In the genomic region with DNA sequence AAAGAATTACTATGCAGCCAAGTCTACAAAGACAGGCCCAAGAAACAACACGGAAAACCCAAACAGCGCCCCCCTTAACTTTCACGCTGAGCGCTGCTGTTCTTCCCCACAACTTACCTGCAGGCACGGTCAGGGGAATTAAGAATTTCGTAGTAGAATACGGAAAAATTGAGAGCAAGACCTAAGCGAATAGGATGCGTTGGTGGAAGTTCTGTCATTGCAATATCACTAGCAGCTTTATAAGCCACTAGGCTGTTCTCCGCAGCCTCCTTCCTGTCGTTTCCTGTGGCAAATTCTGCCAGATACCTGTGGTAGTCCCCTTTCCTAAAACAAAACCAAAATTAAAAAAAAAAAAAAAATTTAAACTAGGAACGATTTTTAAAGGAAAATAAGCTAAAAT, we compare ENCODE assay signal across 9 cellular contexts. TPM values are rescaled to one million over a fixed set of nuclear protein-coding genes. Genes with fewer than 3 reads are reported as not detected.
A peak's percentile ranks its signal among the peaks of the same experiment; 100 is the strongest.
DNase-seq lines count a peak whose midpoint lies in the region; ATAC-seq and TF ChIP-seq lines count a peak whose summit lies in the region.
"Had no signal": no experiment of that assay in that cellular context is flagged by ENCODE, and none has a peak within 500 bp of the region (broad histone marks: within the 10 kb centered on the region; RNA-seq: fewer than 3 reads in every experiment).

No MANE protein-coding gene starts in this region.

- TF ChIP-seq CTCF in MCF 10A (IDR thresholded peaks at IDR 0.05; ENCODE audit: unreplicated experiment) (no peak), breast epithelium (IDR thresholded peaks at IDR 0.05) (no peak)

- H3K4me3 Mint-ChIP-seq in MCF 10A (ENCODE audit: unreplicated experiment) (no peak overlapping the region), immature natural killer cell (peak overlapping the region; percentile 38 to 69 (median 62))
- peak overlapping the region; percentile 59 for H3K4me3 Mint-ChIP-seq in activated CD8-positive, alpha-beta T cell treated with anti-CD3 and anti-CD28 coated beads, Interleukin-2, amount 10 ng/mL, durations not matched to agents 7 days and 5 days

- H3K9me3 ChIP-seq in breast epithelium (no peaks in the 10 kb centered on the region), thymus (ENCODE audit: control insufficient read depth) (no peaks in the 10 kb centered on the region)

- 51% methylated on average over 12 of the region's 12 CpGs for WGBS in thymus

- H3K27ac Mint-ChIP-seq in MCF 10A (ENCODE audit: low read depth, unreplicated experiment) (no peak overlapping the region), immature natural killer cell (peak overlapping the region; percentile 52 to 91 (median 74))
- H3K27ac Mint-ChIP-seq in activated CD8-positive, alpha-beta T cell treated with anti-CD3 and anti-CD28 coated beads, Interleukin-2, amount 10 ng/mL, durations not matched to agents 7 days and 5 days: peak overlapping the region; percentile 86

- H3K9me3 Mint-ChIP-seq in MCF 10A (ENCODE audit: unreplicated experiment) (no peaks in the 10 kb centered on the region), immature natural killer cell (no peaks in the 10 kb centered on the region)
- no peaks in the 10 kb centered on the region for H3K9me3 Mint-ChIP-seq in activated CD8-positive, alpha-beta T cell treated with anti-CD3 and anti-CD28 coated beads, Interleukin-2, amount 10 ng/mL, durations not matched to agents 7 days and 5 days (ENCODE audit: insufficient read depth)

- H3K36me3 ChIP-seq in breast epithelium: no peaks in the 10 kb centered on the region
- peaks cover 34% of the 10 kb centered on the region for H3K36me3 ChIP-seq in thymus (ENCODE audit: control insufficient read depth, insufficient read depth)

- H3K27me3 ChIP-seq in breast epithelium (no peaks in the 10 kb centered on the region), thymus (ENCODE audit: control insufficient read depth, insufficient read depth) (no peaks in the 10 kb centered on the region)

- no peak for TF ChIP-seq POLR2A in breast epithelium (IDR thresholded peaks at IDR 0.05)

- peaks cover 89% of the 10 kb centered on the region for H3K36me3 Mint-ChIP-seq in MCF 10A (ENCODE audit: insufficient read depth, unreplicated experiment)
- peaks cover 46% of the 10 kb centered on the region for H3K36me3 Mint-ChIP-seq in activated CD8-positive, alpha-beta T cell treated with anti-CD3 and anti-CD28 coated beads, Interleukin-2, amount 10 ng/mL, durations not matched to agents 7 days and 5 days (ENCODE audit: low read depth)
- peaks cover 4 to 20% (median 13%) of the 10 kb centered on the region in 3 donors for H3K36me3 Mint-ChIP-seq in immature natural killer cell

- H3K27me3 Mint-ChIP-seq in MCF 10A (ENCODE audit: insufficient read depth, unreplicated experiment) (no peaks in the 10 kb centered on the region), immature natural killer cell (ENCODE audit: low read depth in 3 of 3) (peaks cover 0 to 10% (median 5%) of the 10 kb centered on the region in 3 donors)
- no peaks in the 10 kb centered on the region for H3K27me3 Mint-ChIP-seq in activated CD8-positive, alpha-beta T cell treated with anti-CD3 and anti-CD28 coated beads, Interleukin-2, amount 10 ng/mL, durations not matched to agents 7 days and 5 days (ENCODE audit: low read depth)

- no peak overlapping the region for H3K4me3 ChIP-seq in breast epithelium
- no peak overlapping the region for H3K4me3 ChIP-seq in thymus (ENCODE audit: low read length)

- H3K4me1 ChIP-seq in breast epithelium (peaks cover 0 to 5% of the 10 kb centered on the region in 2 donors), thymus (ENCODE audit: control insufficient read depth, insufficient read depth, low read length) (peaks cover 3% of the 10 kb centered on the region)

- H3K4me1 Mint-ChIP-seq in MCF 10A (ENCODE audit: insufficient read depth, unreplicated experiment) (peaks cover 28% of the 10 kb centered on the region), immature natural killer cell (peaks cover 52 to 72% of the 10 kb centered on the region in 2 donors)
- peaks cover 53% of the 10 kb centered on the region for H3K4me1 Mint-ChIP-seq in activated CD8-positive, alpha-beta T cell treated with anti-CD3 and anti-CD28 coated beads, Interleukin-2, amount 10 ng/mL, durations not matched to agents 7 days and 5 days (ENCODE audit: low read depth)

- POLR2A ChIA-PET in MCF 10A (lab: Yijun Ruan, JAX): interaction anchor here (0.6 to 2.4 kb wide), 4 partner anchors 17 to 155 kb away, joined by 3 to 7 read pairs (median 5); no protein-coding TSS in a partner anchor
- POLR2A ChIA-PET in activated CD8-positive, alpha-beta T cell treated with anti-CD3 and anti-CD28 coated beads, Interleukin-2, amount 10 ng/mL, durations not matched to agents 7 days and 5 days (lab: Charles Lee): interaction anchor here (1.4 kb wide), 1 partner anchor 12 kb away, joined by 3 read pairs; no protein-coding TSS in a partner anchor

- BruUV-seq in MCF 10A (replicated peaks; lab: Mats Ljungman, UMichigan): TSS peak; percentile 25

- no peak for ATAC-seq in activated CD8-positive, alpha-beta T cell treated with anti-CD3 and anti-CD28 coated beads, Interleukin-2, amount 10 ng/mL, durations not matched to agents 7 days and 5 days
- ATAC-seq in HG03139 (IDR thresholded peaks at IDR 0.05; ENCODE audit: unreplicated experiment): no peak
- no peak for ATAC-seq in activated CD4-positive, CD25-positive, alpha-beta regulatory T cell treated with anti-CD3 and anti-CD28 coated beads, Interleukin-2, amount 50 U/mL, for 24 hours

- DNase-seq in MCF 10A (ENCODE audit: unreplicated experiment) (no peak), breast epithelium (ENCODE audit: low spot score in 2 of 2) (no peak), immature natural killer cell (no peak), OCI-M2 (lab: John Stamatoyannopoulos, UW; ENCODE audit: unreplicated experiment) (no peak)
- DNase-seq in activated CD8-positive, alpha-beta T cell treated with anti-CD3 and anti-CD28 coated beads, Interleukin-2, amount 10 ng/mL, durations not matched to agents 7 days and 5 days: peak; percentile 54
- DNase-seq: Kasumi-1 had no signal

- H3K27ac ChIP-seq in breast epithelium (no peak overlapping the region), thymus (ENCODE audit: low read depth) (peak overlapping the region; percentile 25)

- CTCF ChIA-PET in MCF 10A (lab: Yijun Ruan, JAX): interaction anchor here (0.6 to 1.0 kb wide), 3 partner anchors 16 to 193 kb away, joined by 3 to 4 read pairs (median 3); no protein-coding TSS in a partner anchor
- CTCF ChIA-PET in activated CD8-positive, alpha-beta T cell treated with anti-CD3 and anti-CD28 coated beads, Interleukin-2, amount 10 ng/mL, durations not matched to agents 7 days and 5 days (lab: Charles Lee): interaction anchor here (1.0 to 8.2 kb wide), 7 partner anchors 10 to 269 kb away, joined by 3 to 143 read pairs (median 8); a partner anchor contains a TSS

- intact Hi-C loops in MCF 10A (cut with micrococcal nuclease) (no loop called here), breast epithelium (cut with DNase I; ENCODE audit: low total_unique reads) (loop anchor here (10.0 kb wide), 1 partner anchor 154 kb away; a partner anchor contains a TSS)

RNA-seq across cellular contexts. Expression of a gene that starts 39.0 kb away (rescaled TPM):
- 813 and 886 TPM in 2 replicates for total RNA-seq in MCF 10A (2022)
- total RNA-seq in breast epithelium: 100 to 1,000 TPM; 481 to 610 (median 518) TPM
- total RNA-seq in activated CD8-positive, alpha-beta T cell treated with anti-CD3 and anti-CD28 coated beads, Interleukin-2, amount 10 ng/mL, durations not matched to agents 7 days and 5 days: 100 to 1,000 TPM; 393 to 414 TPM
- polyA plus RNA-seq in immature natural killer cell: 10 to 100 TPM; 45.9 to 53.5 (median 48.4) TPM
- 264 TPM for polyA plus RNA-seq in thymus
